In the genomic region with DNA sequence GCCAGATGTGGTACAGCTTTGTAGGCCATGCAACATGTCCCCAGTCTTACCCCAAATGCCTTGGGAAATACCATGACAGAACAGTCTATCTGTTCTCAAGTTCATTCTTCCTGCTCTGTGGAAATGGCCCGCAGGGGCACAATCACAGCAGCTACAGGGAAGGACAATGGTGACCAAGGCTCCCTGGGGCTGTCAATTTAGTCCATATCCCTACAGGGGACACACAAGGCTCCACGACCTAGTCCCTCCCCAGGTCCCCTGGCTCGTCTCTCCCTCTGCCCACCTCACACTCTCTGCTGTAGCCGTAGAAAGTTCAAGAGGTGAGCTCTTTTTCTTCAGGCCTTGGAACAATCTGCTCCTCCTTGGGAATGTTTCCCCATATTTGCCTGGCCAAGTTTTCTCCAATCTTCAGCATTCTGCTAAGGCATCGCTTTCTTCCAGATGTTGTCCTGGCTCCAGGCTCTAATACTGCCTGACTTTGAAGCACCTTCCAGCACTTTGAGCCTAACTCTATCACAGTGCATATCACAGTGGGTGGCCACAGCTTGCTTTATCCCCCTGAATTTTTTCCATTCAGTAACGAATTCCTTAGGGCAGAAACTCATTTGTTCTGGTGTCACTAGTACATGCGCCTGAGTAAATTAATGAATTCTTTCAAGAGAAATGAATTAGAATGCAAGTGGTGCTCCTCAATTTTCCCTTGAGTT, we compare ENCODE assay signal across 1 cellular context.
TF ChIP-seq lines count a peak whose summit lies in the region.

No MANE protein-coding gene starts in this region.

TF ChIP-seq in H1, 55 proteins besides CTCF, POLR2A, EP300 and RAD21 (continued from another document):
- TF ChIP-seq NANOG (IDR thresholded peaks at IDR 0.05; ENCODE audit: insufficient read depth, low read depth, low read length, poor library complexity, severe bottlenecking) (peak; percentile 69), GABPA (IDR thresholded peaks at IDR 0.05; ENCODE audit: borderline replicate concordance, insufficient read depth, low read length) (no peak), SP1 (IDR thresholded peaks at IDR 0.05; ENCODE audit: low read depth, low read length) (peak; percentile 49; the same call in 1 of the 2 replicates), KDM4A (IDR thresholded peaks at IDR 0.05; ENCODE audit: low read depth, low read length, severe bottlenecking) (no peak), CEBPB (IDR thresholded peaks at IDR 0.05; ENCODE audit: low read depth, low read length) (no peak), NRF1 (IDR thresholded peaks at IDR 0.05; ENCODE audit: low read depth, low read length) (no peak), SRF (IDR thresholded peaks at IDR 0.05; ENCODE audit: low read depth, low read length) (no peak), ASH2L (IDR thresholded peaks at IDR 0.05; ENCODE audit: low read length) (peak; percentile 47), BACH1 (IDR thresholded peaks at IDR 0.05; ENCODE audit: low read length) (no peak), CHD1 (IDR thresholded peaks at IDR 0.05; ENCODE audit: low read depth, low read length) (no peak), HDAC6 (IDR thresholded peaks at IDR 0.05; ENCODE audit: low read depth, low read length) (no peak), JUN (IDR thresholded peaks at IDR 0.05; ENCODE audit: low read depth, low read length) (no peak), CBX8 (IDR thresholded peaks at IDR 0.05; ENCODE audit: borderline replicate concordance, low read depth, low read length) (no peak), TEAD4 (IDR thresholded peaks at IDR 0.05; ENCODE audit: low read depth, low read length) (peak; percentile 84), GTF2F1 (IDR thresholded peaks at IDR 0.05; ENCODE audit: borderline replicate concordance, low read depth, low read length) (no peak), CTBP2 (IDR thresholded peaks at IDR 0.05; ENCODE audit: borderline replicate concordance, insufficient read depth, insufficient read length, low read length) (no peak), RNF2 (IDR thresholded peaks at IDR 0.05; ENCODE audit: borderline replicate concordance, low read depth, low read length, missing control alignments, poor library complexity, severe bottlenecking) (no peak), TCF12 (IDR thresholded peaks at IDR 0.05; ENCODE audit: low read depth, low read length) (peak; percentile 62; the same call in 1 of the 2 replicates), RFX5 (IDR thresholded peaks at IDR 0.05; ENCODE audit: borderline replicate concordance, low read depth, low read length) (no peak), KDM5A (IDR thresholded peaks at IDR 0.05; ENCODE audit: low read length) (no peak), MAFK (IDR thresholded peaks at IDR 0.05; ENCODE audit: low read depth, low read length) (no peak), TBP (IDR thresholded peaks at IDR 0.05; ENCODE audit: low read depth, low read length) (no peak), YY1 (IDR thresholded peaks at IDR 0.05; ENCODE audit: low read depth, low read length) (no peak), HDAC2 (IDR thresholded peaks at IDR 0.05; ENCODE audit: borderline replicate concordance in 1 of 2, low read depth in 2 of 2, low read length in 2 of 2) (peak in 1 of 2 experiments; percentile 96; a peak in 3 of 4 replicates), SIRT6 (IDR thresholded peaks at IDR 0.05; ENCODE audit: low read length) (no peak), CBX5 (IDR thresholded peaks at IDR 0.05; ENCODE audit: low read depth, low read length) (no peak), KDM1A (IDR thresholded peaks at IDR 0.05; ENCODE audit: borderline replicate concordance, low read length) (no peak), SIN3A (conservative IDR thresholded peaks at IDR 0.05 in 1 of 2, IDR thresholded peaks at IDR 0.05 in 1 of 2; ENCODE audit: low read depth in 1 of 2, low read length in 2 of 2) (no peak), TAF1 (IDR thresholded peaks at IDR 0.05; ENCODE audit: low read depth, low read length) (no peak), PHF8 (conservative IDR thresholded peaks at IDR 0.05; ENCODE audit: low read depth, low read length) (no peak), TAF7 (optimal IDR thresholded peaks at IDR 0.05; ENCODE audit: borderline replicate concordance, low read depth, low read length) (no peak), RXRA (IDR thresholded peaks at IDR 0.05; ENCODE audit: insufficient read depth, low read depth, low read length) (no peak), CHD2 (IDR thresholded peaks at IDR 0.05; ENCODE audit: low read length) (no peak), SIX5 (IDR thresholded peaks at IDR 0.05; ENCODE audit: low read depth, low read length) (no peak), FOSL1 (IDR thresholded peaks at IDR 0.05; ENCODE audit: insufficient read depth, low read depth, low read length) (no peak), SP2 (IDR thresholded peaks at IDR 0.05; ENCODE audit: low read length) (no peak), RBBP5 (IDR thresholded peaks at IDR 0.05; ENCODE audit: borderline replicate concordance, low read depth, low read length) (peak; percentile 72; the same call in 1 of the 2 replicates), POU5F1 (IDR thresholded peaks at IDR 0.05; ENCODE audit: low read depth, low read length) (no peak), JUND (IDR thresholded peaks at IDR 0.05; ENCODE audit: low read length) (no peak), SUZ12 (IDR thresholded peaks at IDR 0.05; ENCODE audit: low read length) (no peak), SP4 (IDR thresholded peaks at IDR 0.05; ENCODE audit: low read length) (no peak), BRCA1 (IDR thresholded peaks at IDR 0.05; ENCODE audit: low read depth, low read length) (no peak)
- TF ChIP-seq, protein P1, sequence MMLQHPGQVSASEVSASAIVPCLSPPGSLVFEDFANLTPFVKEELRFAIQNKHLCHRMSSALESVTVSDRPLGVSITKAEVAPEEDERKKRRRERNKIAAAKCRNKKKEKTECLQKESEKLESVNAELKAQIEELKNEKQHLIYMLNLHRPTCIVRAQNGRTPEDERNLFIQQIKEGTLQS (IDR thresholded peaks at IDR 0.05; ENCODE audit: insufficient read depth, low read depth, low read length), result no peak
- TF ChIP-seq, protein P2, sequence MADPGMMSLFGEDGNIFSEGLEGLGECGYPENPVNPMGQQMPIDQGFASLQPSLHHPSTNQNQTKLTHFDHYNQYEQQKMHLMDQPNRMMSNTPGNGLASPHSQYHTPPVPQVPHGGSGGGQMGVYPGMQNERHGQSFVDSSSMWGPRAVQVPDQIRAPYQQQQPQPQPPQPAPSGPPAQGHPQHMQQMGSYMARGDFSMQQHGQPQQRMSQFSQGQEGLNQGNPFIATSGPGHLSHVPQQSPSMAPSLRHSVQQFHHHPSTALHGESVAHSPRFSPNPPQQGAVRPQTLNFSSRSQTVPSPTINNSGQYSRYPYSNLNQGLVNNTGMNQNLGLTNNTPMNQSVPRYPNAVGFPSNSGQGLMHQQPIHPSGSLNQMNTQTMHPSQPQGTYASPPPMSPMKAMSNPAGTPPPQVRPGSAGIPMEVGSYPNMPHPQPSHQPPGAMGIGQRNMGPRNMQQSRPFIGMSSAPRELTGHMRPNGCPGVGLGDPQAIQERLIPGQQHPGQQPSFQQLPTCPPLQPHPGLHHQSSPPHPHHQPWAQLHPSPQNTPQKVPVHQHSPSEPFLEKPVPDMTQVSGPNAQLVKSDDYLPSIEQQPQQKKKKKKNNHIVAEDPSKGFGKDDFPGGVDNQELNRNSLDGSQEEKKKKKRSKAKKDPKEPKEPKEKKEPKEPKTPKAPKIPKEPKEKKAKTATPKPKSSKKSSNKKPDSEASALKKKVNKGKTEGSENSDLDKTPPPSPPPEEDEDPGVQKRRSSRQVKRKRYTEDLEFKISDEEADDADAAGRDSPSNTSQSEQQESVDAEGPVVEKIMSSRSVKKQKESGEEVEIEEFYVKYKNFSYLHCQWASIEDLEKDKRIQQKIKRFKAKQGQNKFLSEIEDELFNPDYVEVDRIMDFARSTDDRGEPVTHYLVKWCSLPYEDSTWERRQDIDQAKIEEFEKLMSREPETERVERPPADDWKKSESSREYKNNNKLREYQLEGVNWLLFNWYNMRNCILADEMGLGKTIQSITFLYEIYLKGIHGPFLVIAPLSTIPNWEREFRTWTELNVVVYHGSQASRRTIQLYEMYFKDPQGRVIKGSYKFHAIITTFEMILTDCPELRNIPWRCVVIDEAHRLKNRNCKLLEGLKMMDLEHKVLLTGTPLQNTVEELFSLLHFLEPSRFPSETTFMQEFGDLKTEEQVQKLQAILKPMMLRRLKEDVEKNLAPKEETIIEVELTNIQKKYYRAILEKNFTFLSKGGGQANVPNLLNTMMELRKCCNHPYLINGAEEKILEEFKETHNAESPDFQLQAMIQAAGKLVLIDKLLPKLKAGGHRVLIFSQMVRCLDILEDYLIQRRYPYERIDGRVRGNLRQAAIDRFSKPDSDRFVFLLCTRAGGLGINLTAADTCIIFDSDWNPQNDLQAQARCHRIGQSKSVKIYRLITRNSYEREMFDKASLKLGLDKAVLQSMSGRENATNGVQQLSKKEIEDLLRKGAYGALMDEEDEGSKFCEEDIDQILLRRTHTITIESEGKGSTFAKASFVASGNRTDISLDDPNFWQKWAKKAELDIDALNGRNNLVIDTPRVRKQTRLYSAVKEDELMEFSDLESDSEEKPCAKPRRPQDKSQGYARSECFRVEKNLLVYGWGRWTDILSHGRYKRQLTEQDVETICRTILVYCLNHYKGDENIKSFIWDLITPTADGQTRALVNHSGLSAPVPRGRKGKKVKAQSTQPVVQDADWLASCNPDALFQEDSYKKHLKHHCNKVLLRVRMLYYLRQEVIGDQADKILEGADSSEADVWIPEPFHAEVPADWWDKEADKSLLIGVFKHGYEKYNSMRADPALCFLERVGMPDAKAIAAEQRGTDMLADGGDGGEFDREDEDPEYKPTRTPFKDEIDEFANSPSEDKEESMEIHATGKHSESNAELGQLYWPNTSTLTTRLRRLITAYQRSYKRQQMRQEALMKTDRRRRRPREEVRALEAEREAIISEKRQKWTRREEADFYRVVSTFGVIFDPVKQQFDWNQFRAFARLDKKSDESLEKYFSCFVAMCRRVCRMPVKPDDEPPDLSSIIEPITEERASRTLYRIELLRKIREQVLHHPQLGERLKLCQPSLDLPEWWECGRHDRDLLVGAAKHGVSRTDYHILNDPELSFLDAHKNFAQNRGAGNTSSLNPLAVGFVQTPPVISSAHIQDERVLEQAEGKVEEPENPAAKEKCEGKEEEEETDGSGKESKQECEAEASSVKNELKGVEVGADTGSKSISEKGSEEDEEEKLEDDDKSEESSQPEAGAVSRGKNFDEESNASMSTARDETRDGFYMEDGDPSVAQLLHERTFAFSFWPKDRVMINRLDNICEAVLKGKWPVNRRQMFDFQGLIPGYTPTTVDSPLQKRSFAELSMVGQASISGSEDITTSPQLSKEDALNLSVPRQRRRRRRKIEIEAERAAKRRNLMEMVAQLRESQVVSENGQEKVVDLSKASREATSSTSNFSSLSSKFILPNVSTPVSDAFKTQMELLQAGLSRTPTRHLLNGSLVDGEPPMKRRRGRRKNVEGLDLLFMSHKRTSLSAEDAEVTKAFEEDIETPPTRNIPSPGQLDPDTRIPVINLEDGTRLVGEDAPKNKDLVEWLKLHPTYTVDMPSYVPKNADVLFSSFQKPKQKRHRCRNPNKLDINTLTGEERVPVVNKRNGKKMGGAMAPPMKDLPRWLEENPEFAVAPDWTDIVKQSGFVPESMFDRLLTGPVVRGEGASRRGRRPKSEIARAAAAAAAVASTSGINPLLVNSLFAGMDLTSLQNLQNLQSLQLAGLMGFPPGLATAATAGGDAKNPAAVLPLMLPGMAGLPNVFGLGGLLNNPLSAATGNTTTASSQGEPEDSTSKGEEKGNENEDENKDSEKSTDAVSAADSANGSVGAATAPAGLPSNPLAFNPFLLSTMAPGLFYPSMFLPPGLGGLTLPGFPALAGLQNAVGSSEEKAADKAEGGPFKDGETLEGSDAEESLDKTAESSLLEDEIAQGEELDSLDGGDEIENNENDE (IDR thresholded peaks at IDR 0.05; ENCODE audit: insufficient replicate concordance, low read length), result peak; percentile 85
- TF ChIP-seq, protein P3, sequence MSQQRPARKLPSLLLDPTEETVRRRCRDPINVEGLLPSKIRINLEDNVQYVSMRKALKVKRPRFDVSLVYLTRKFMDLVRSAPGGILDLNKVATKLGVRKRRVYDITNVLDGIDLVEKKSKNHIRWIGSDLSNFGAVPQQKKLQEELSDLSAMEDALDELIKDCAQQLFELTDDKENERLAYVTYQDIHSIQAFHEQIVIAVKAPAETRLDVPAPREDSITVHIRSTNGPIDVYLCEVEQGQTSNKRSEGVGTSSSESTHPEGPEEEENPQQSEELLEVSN (IDR thresholded peaks at IDR 0.05), result no peak
TF ChIP-seq in H1: peak in this region for 9.
